8 cellular contexts compared by ENCODE assay signal in genomic region chr12:108337235-108338223, GRCh38. TPM values are rescaled to one million over a fixed set of nuclear protein-coding genes. Genes with fewer than 3 reads are reported as not detected.
DNase-seq lines count a peak whose midpoint lies in the region; ATAC-seq and TF ChIP-seq lines count a peak whose summit lies in the region.

No MANE protein-coding gene starts in this region.

- H3K27ac ChIP-seq in DOHH2 (ENCODE audit: low read depth, low read length) (no peak overlapping the region), VCaP (no peak overlapping the region), right cardiac atrium (ENCODE audit: low read length) (peak overlapping the region; percentile 17), subcutaneous abdominal adipose tissue (ENCODE audit: low read depth, low read length) (peak overlapping the region; percentile 46)

- H3F3A ChIP-seq in DOHH2 (ENCODE audit: control insufficient read depth, insufficient read depth), result no peaks in the 10 kb centered on the region

- no peaks in the 10 kb centered on the region for H3K79me2 ChIP-seq in DOHH2 (ENCODE audit: control insufficient read depth, low read length)

- H3K4me1 ChIP-seq in DOHH2 (ENCODE audit: control insufficient read depth, low read length), result no peaks in the 10 kb centered on the region
- peaks cover 7% of the 10 kb centered on the region for H3K4me1 ChIP-seq in right cardiac atrium (ENCODE audit: control insufficient read depth, insufficient read depth, low read length)
- peaks cover 6 to 41% (median 30%) of the 10 kb centered on the region in 5 donors for H3K4me1 ChIP-seq in subcutaneous abdominal adipose tissue (ENCODE audit: control insufficient read depth in 5 of 5, insufficient read depth in 5 of 5, low read length in 5 of 5)

- no peaks in the 10 kb centered on the region for H3K9me2 ChIP-seq in DOHH2 (replicated peaks; ENCODE audit: control insufficient read depth, low read length)

- ATAC-seq in HG03354 (IDR thresholded peaks at IDR 0.05; ENCODE audit: poor library complexity, severe bottlenecking, unreplicated experiment) (peak; percentile 53), right cardiac atrium (peak in 1 of 2 donors; percentile 34), sciatic nerve (no peak)

- H3K36me3 ChIP-seq in DOHH2 (ENCODE audit: control insufficient read depth, low read length) (no peaks in the 10 kb centered on the region), subcutaneous abdominal adipose tissue (ENCODE audit: control insufficient read depth in 5 of 5, insufficient read depth in 5 of 5, low read length in 5 of 5) (no peaks in the 10 kb centered on the region)

- DNase-seq in right cardiac atrium (no peak), sciatic nerve (ENCODE audit: low spot score) (no peak)
- no peak for DNase-seq in stimulated activated CD4-positive, alpha-beta T cell treated with anti-CD3 and anti-CD28 coated beads, Interleukin-2, amount 100 ng/mL, for 48 hours
- no peak for DNase-seq in stimulated activated CD4-positive, alpha-beta T cell treated with anti-CD3 and anti-CD28 coated beads, Interleukin-1b, Interleukin-23, amount 100 ng/mL, for 48 hours

- no peaks in the 10 kb centered on the region for H4K20me1 ChIP-seq in DOHH2 (ENCODE audit: control insufficient read depth, insufficient read depth, low read depth, low read length)

- TF ChIP-seq CTCF in DOHH2 (IDR thresholded peaks at IDR 0.05; ENCODE audit: low read depth, low read length, poor library complexity, severe bottlenecking), result peak; percentile 82
- peak; percentile 74 for TF ChIP-seq CTCF in VCaP (conservative IDR thresholded peaks at IDR 0.05)

- no peak overlapping the region for H3K4me2 ChIP-seq in DOHH2 (ENCODE audit: low read length)

- H3K4me3 ChIP-seq in DOHH2 (ENCODE audit: low read length) (no peak overlapping the region), right cardiac atrium (ENCODE audit: low read length) (peak overlapping the region; percentile 39), subcutaneous abdominal adipose tissue (ENCODE audit: low read depth in 1 of 5, low read length in 5 of 5) (peak overlapping the region; percentile 51 to 66 (median 58))

- 56% methylated on average over 9 of the region's 9 CpGs for WGBS in right cardiac atrium

- peak overlapping the region in 2 of 5 donors; percentile 24 to 29 for H3K9ac ChIP-seq in subcutaneous abdominal adipose tissue (ENCODE audit: low read length in 5 of 5)

- H3K9me3 ChIP-seq in DOHH2 (ENCODE audit: control insufficient read depth, insufficient read depth, low read length) (no peaks in the 10 kb centered on the region), right cardiac atrium (ENCODE audit: control insufficient read depth, low read length) (no peaks in the 10 kb centered on the region), subcutaneous abdominal adipose tissue (ENCODE audit: control insufficient read depth in 5 of 5, low read length in 5 of 5) (no peaks in the 10 kb centered on the region)

- intact Hi-C loops in right cardiac atrium (cut with DNase I) (no loop called here), sciatic nerve (cut with DNase I) (no loop called here)

- H3K27me3 ChIP-seq in DOHH2 (ENCODE audit: control insufficient read depth, low read length) (peaks cover 31% of the 10 kb centered on the region), right cardiac atrium (ENCODE audit: control insufficient read depth, insufficient read depth) (no peaks in the 10 kb centered on the region), subcutaneous abdominal adipose tissue (ENCODE audit: control insufficient read depth in 5 of 5, insufficient read depth in 4 of 5, low read length in 5 of 5) (peaks cover 0 to 13% (median 3%) of the 10 kb centered on the region in 5 donors)

RNA-seq across cellular contexts. Expression of gene CMKLR1, which starts 1.6 kb away (rescaled TPM):
- total RNA-seq in right cardiac atrium, result 10 to 100 TPM in 2 of 4 donors, 1 to 10 TPM in 2; 7.2 to 17.9 (median 9.2) TPM
- 1.6 TPM for polyA plus RNA-seq in right cardiac atrium
- 20.6 TPM for total RNA-seq in sciatic nerve

Comparison
In these comparisons a context has a peak if more than half of its experiments do, and no peak if none do; other contexts are left out.
1. H3K27ac ChIP-seq: peak in right cardiac atrium (single experiment) and subcutaneous abdominal adipose tissue (single experiment); none in DOHH2 (single experiment) and VCaP (single experiment).